8 cellular contexts compared by ENCODE assay signal in the genomic region with DNA sequence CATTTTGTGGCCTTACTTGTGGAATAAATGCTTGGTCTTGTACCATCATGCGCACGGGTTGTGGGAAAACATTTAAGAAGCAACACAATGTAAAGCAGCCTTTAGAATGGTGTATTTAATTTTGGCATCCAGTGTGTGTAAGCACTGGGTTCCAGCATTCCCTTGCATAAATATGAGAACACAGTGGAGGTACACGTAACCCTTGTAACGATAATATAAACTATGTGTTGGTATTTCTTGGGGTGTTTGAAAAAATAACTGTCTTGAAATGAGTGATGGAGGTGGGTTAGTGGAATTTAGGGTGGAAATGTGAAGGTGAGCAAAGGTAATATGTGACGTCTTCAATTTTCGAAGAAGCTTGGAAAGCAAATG. TPM values are rescaled to one million over a fixed set of nuclear protein-coding genes. Genes with fewer than 3 reads are reported as not detected.
A peak's percentile ranks its signal among the peaks of the same experiment; 100 is the strongest.
DNase-seq lines count a peak whose midpoint lies in the region; ATAC-seq and TF ChIP-seq lines count a peak whose summit lies in the region.

No MANE protein-coding gene starts in this region.

- H3K4me3 Mint-ChIP-seq in nephron: peak overlapping the region; percentile 93 to 95 (median 95)

- H3K4me2 ChIP-seq in MM.1S (ENCODE audit: low read depth, low read length): peak overlapping the region; percentile 77

- peak overlapping the region; percentile 29 to 96 (median 54) for H3K27ac Mint-ChIP-seq in nephron

- H3K9ac ChIP-seq in MM.1S (ENCODE audit: low read length): no peak overlapping the region; the same call in 1 of the 2 replicates

- no peaks in the 10 kb centered on the region for H3F3A ChIP-seq in MM.1S (ENCODE audit: insufficient read depth, low read length)

- DNase-seq in BE2C (no peak), MM.1S (no peak), hypothalamus (lab: John Stamatoyannopoulos, UW) (no peak)

- H3K9me3 Mint-ChIP-seq in nephron: no peaks in the 10 kb centered on the region

- peak overlapping the region; percentile 66 for H3K4me3 ChIP-seq in BE2C (ENCODE audit: low read depth, low read length)
- H3K4me3 ChIP-seq in MM.1S (ENCODE audit: low read length): peak overlapping the region; percentile 85
- H3K4me3 ChIP-seq in ectodermal cell (ENCODE audit: insufficient read depth, low read depth, low read length): peak overlapping the region; percentile 58

- no peak for ATAC-seq in GM21737 (IDR thresholded peaks at IDR 0.05; ENCODE audit: unreplicated experiment)
- ATAC-seq in HG02884 (IDR thresholded peaks at IDR 0.05; ENCODE audit: unreplicated experiment): no peak
- no peak for ATAC-seq in GM19328 (IDR thresholded peaks at IDR 0.05; ENCODE audit: unreplicated experiment)

- H3K27me3 Mint-ChIP-seq in nephron (ENCODE audit: low read depth): no peaks in the 10 kb centered on the region

- no peaks in the 10 kb centered on the region for H3K4me1 ChIP-seq in BE2C
- H3K4me1 ChIP-seq in MM.1S (ENCODE audit: low read length): no peaks in the 10 kb centered on the region; the same call in 1 of the 2 replicates
- peaks cover 20% of the 10 kb centered on the region for H3K4me1 ChIP-seq in ectodermal cell (ENCODE audit: control insufficient read depth, insufficient read depth, low read length)

- H3K27me3 ChIP-seq in BE2C: no peaks in the 10 kb centered on the region
- no peaks in the 10 kb centered on the region for H3K27me3 ChIP-seq in MM.1S (replicated peaks; ENCODE audit: insufficient read depth, low read length)
- peaks cover 24% of the 10 kb centered on the region for H3K27me3 ChIP-seq in ectodermal cell (ENCODE audit: control insufficient read depth, insufficient read depth, low read length, poor library complexity, severe bottlenecking)

- peaks cover 63% of the 10 kb centered on the region for H3K79me2 ChIP-seq in MM.1S (ENCODE audit: low read length)

- H3K4me1 Mint-ChIP-seq in nephron: peaks cover 44% of the 10 kb centered on the region

- peak overlapping the region; percentile 69 for H2AFZ ChIP-seq in MM.1S (ENCODE audit: low read length)

- H3K36me3 Mint-ChIP-seq in nephron (ENCODE audit: low read depth): no peaks in the 10 kb centered on the region

- H3K27ac ChIP-seq in MM.1S (ENCODE audit: low read length) (no peak overlapping the region), ectodermal cell (ENCODE audit: insufficient read depth, low read depth, low read length, poor library complexity, severe bottlenecking) (peak overlapping the region; percentile 72)

- H4K20me1 ChIP-seq in MM.1S (ENCODE audit: insufficient read depth, low read length): no peaks in the 10 kb centered on the region

- H3K36me3 ChIP-seq in BE2C (no peaks in the 10 kb centered on the region), MM.1S (replicated peaks; ENCODE audit: insufficient read depth, low read length) (peaks cover 4% of the 10 kb centered on the region; the same call in 1 of the 2 replicates), ectodermal cell (ENCODE audit: control insufficient read depth, insufficient read depth, low read length) (no peaks in the 10 kb centered on the region)

- WGBS in ectodermal cell, 2 experiments: 58% methylated on average over 6 of the region's 6 CpGs

- H3K9me2 ChIP-seq in MM.1S (replicated peaks; ENCODE audit: insufficient read depth, low read length): no peaks in the 10 kb centered on the region

- H3K9me3 ChIP-seq in BE2C (no peaks in the 10 kb centered on the region), MM.1S (replicated peaks; ENCODE audit: insufficient read depth, low read length) (no peaks in the 10 kb centered on the region), ectodermal cell (ENCODE audit: control insufficient read depth, low read length) (no peaks in the 10 kb centered on the region)

- TF ChIP-seq CTCF in BE2C (IDR thresholded peaks at IDR 0.05; ENCODE audit: low read depth, low read length): no peak
- TF ChIP-seq CTCF in MM.1S (IDR thresholded peaks at IDR 0.05; ENCODE audit: low read length): no peak
- no peak for TF ChIP-seq CTCF in nephron (IDR thresholded peaks at IDR 0.05; ENCODE audit: unreplicated experiment in 3 of 3)

RNA-seq across cellular contexts. Expression of a gene that starts 2.1 kb away (rescaled TPM):
- 25.6 TPM for polyA plus RNA-seq in BE2C (2012; ENCODE audit: insufficient read depth, insufficient read length, low read depth)
- 84.2 TPM for polyA plus RNA-seq in ectodermal cell (2013, experiment 1 of 4)
- polyA plus RNA-seq in ectodermal cell (2013, experiment 2 of 4): 122 TPM
- polyA plus RNA-seq in ectodermal cell (2013, experiment 3 of 4): 67.0 TPM
- polyA plus RNA-seq in ectodermal cell (2013, experiment 4 of 4): 76.6 TPM
